ENCODE assay signal across 27 cellular contexts in genomic region chr10:123257904-123258303, GRCh38.
"Had no signal": no experiment of that assay in that cellular context is flagged by ENCODE, and none has a peak within 500 bp of the region (broad histone marks: within the 10 kb centered on the region; RNA-seq: fewer than 3 reads in every experiment).

No MANE protein-coding gene starts in this region.

- H3K4me2 ChIP-seq: KMS-11 had no signal

- H3K4me1 ChIP-seq: ascending aorta, body of pancreas had no signal

- DNase-seq: activated CD4-positive, alpha-beta T cell treated with anti-CD3 and anti-CD28 coated beads for 1 hour; activated CD4-positive, alpha-beta T cell treated with anti-CD3 and anti-CD28 coated beads, Interleukin-2, amount 10 ng/mL, durations not matched to agents 24 days and 14 days; activated CD4-positive, alpha-beta T cell treated with anti-CD3 and anti-CD28 coated beads, Interleukin-2, amount 50 U/mL, for 48 hours; activated CD8-positive, alpha-beta memory T cell treated with anti-CD3 and anti-CD28 coated beads, Interleukin-2, amount 10 ng/mL, durations not matched to agents 7 days and 5 days; activated effector memory CD4-positive, alpha-beta T cell treated with Interleukin-2 at 50 U/mL for 16 hours; activated naive CD4-positive, alpha-beta T cell treated with Interleukin-2 at 50 U/mL for 16 hours; activated naive CD8-positive, alpha-beta T cell treated with anti-CD3 and anti-CD28 coated beads, Interleukin-2, amount 50 U/mL, for 24 hours; activated T-cell treated with anti-CD3 and anti-CD28 coated beads, Interleukin-2, amount 50 U/mL, for 24 hours; amniotic stem cell; body of pancreas; central memory CD4-positive, alpha-beta T cell; NCI-H2107; NCI-H2171 treated with DMSO at 0.1 percent for 48 hours; NCI-H446; NCI-H524; NCI-H774; NK-92 treated with Interleukin-12 subunit alpha and Interleukin-12 subunit beta, amount 100 ng/mL, for 24 hours; OCI-M1; RPMI8226; T-helper 17 cell; T-helper 9 cell had no signal

- H3K36me3 ChIP-seq: ascending aorta had no signal

- H3K9me3 ChIP-seq: ascending aorta, body of pancreas had no signal

- H3K27ac ChIP-seq: ascending aorta, body of pancreas, KMS-11 had no signal

- H3K27me3 ChIP-seq: ascending aorta, body of pancreas had no signal

- ATAC-seq: activated CD8-positive, alpha-beta memory T cell treated with anti-CD3 and anti-CD28 coated beads, Interleukin-2, amount 10 ng/mL, durations not matched to agents 7 days and 5 days; activated naive CD4-positive, alpha-beta T cell treated with anti-CD3 and anti-CD28 coated beads, Interleukin-2, amount 50 U/mL, for 72 hours; activated naive CD8-positive, alpha-beta T cell treated with anti-CD3 and anti-CD28 coated beads, Interleukin-2, amount 50 U/mL, for 24 hours; body of pancreas; Panc1; Right ventricle myocardium inferior; T-helper 17 cell; WTC11 had no signal

- H3K4me3 ChIP-seq: ascending aorta, body of pancreas had no signal

- H3K9ac ChIP-seq: KMS-11 had no signal
